ENCODE assay signal across 1 cellular context in genomic region chr1:3625151-3625907, GRCh38.
A peak's percentile ranks its signal among the peaks of the same experiment; 100 is the strongest.
TF ChIP-seq lines count a peak whose summit lies in the region.

No MANE protein-coding gene starts in this region.

TF ChIP-seq in HEK293, 187 proteins besides CTCF, POLR2A, EP300 and RAD21 (continued from another document and continues in another):
- TF ChIP-seq PRDM10 (tag by site-specific recombination; IDR thresholded peaks at IDR 0.05) (0 out of 2 replicates have a peak, but pooled peaks have one; percentile 14), ZNF571 (tag by site-specific recombination; IDR thresholded peaks at IDR 0.05) (no peak), ZNF23 (tag by site-specific recombination; IDR thresholded peaks at IDR 0.05; ENCODE audit: borderline replicate concordance) (no peak), BCL11A (tag by site-specific recombination; IDR thresholded peaks at IDR 0.05; ENCODE audit: low read depth) (no peak), SCRT2 (tag by site-specific recombination; IDR thresholded peaks at IDR 0.05) (peak; percentile 66), ZNF518A (tag by site-specific recombination; conservative IDR thresholded peaks at IDR 0.05; ENCODE audit: low read depth) (no peak), ZSCAN16 (tag by site-specific recombination; IDR thresholded peaks at IDR 0.05) (no peak), ZNF624 (tag by site-specific recombination; IDR thresholded peaks at IDR 0.05) (no peak), TRIM28 (IDR thresholded peaks at IDR 0.05; ENCODE audit: borderline replicate concordance, low read length) (no peak), PATZ1 (tag by site-specific recombination; IDR thresholded peaks at IDR 0.05) (peak; percentile 40), SP2 (tag by site-specific recombination; IDR thresholded peaks at IDR 0.05) (peak; percentile 45), OVOL3 (tag by site-specific recombination; IDR thresholded peaks at IDR 0.05) (no peak), ZNF140 (tag by site-specific recombination; IDR thresholded peaks at IDR 0.05) (no peak), REST (tag by site-specific recombination; IDR thresholded peaks at IDR 0.05) (peak; percentile 92), ZNF549 (tag by site-specific recombination; IDR thresholded peaks at IDR 0.05) (no peak), ZSCAN4 (tag by site-specific recombination; IDR thresholded peaks at IDR 0.05) (no peak), ZNF280D (tag by site-specific recombination; IDR thresholded peaks at IDR 0.05) (no peak), ZNF416 (tag by site-specific recombination; IDR thresholded peaks at IDR 0.05) (no peak), GFI1B (tag by site-specific recombination; IDR thresholded peaks at IDR 0.05) (no peak), OSR2 (tag by site-specific recombination; IDR thresholded peaks at IDR 0.05) (no peak), ZBTB10 (tag by site-specific recombination; IDR thresholded peaks at IDR 0.05) (no peak), ZIC2 (tag by site-specific recombination; IDR thresholded peaks at IDR 0.05) (peak; percentile 61), AEBP2 (tag by site-specific recombination; IDR thresholded peaks at IDR 0.05; ENCODE audit: borderline replicate concordance) (no peak), ZNF560 (tag by site-specific recombination; IDR thresholded peaks at IDR 0.05; ENCODE audit: borderline replicate concordance) (no peak), KLF17 (tag by site-specific recombination; IDR thresholded peaks at IDR 0.05) (peak; percentile 36; the same call in 1 of the 2 replicates)
